9 cellular contexts compared by ENCODE assay signal in the genomic region with DNA sequence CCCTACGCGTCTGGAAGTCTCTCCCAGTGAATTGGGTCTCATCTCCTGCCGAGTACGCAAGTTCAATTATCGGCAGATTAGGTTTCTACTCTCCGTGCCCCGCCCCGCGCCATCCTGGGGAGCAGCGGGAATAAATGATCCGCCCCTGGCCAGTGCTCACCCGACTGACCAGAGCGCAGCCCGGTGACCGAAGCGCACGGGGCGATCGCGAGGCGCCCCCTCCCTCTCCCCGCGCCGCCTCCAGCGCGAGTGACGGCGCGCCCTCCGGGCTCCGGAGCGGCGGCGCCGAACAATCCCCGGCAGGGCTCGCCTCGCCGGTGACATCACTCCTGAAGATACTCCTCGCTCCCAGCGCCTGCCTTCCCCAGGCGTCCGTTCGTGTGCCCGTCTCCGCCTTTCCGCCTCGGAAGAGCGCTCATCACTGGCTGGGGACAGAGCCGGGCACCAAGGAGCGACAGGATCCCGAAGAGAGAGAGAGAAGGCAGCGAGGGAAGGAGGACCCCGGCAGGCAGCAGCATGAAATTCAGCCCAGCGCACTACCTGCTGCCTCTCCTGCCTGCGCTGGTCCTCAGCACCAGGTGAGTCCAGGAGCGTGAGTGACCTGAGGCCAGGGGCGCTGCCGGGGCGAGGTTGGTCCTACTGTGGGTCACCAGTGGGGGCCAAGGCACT. TPM values are rescaled to one million over a fixed set of nuclear protein-coding genes. Genes with fewer than 3 reads are reported as not detected.
DNase-seq lines count a peak whose midpoint lies in the region; ATAC-seq and TF ChIP-seq lines count a peak whose summit lies in the region.
"Had no signal": no experiment of that assay in that cellular context is flagged by ENCODE, and none has a peak within 500 bp of the region (broad histone marks: within the 10 kb centered on the region; RNA-seq: fewer than 3 reads in every experiment).

A gene (plus strand): TSS at position 326 of the 669 bp plus-strand sequence.

- H3K4me3 ChIP-seq in SJSA1 (0 out of 2 replicates have a peak within 1 kb of the TSS, but pooled peaks have one; percentile 4), parathyroid adenoma (ENCODE audit: low read depth, low read length) (peak within 1 kb of the TSS; percentile 46)

- no peaks in the 10 kb centered on the region for H3K36me3 Mint-ChIP-seq in glutamatergic neuron (ENCODE audit: unreplicated experiment)

- H3K27me3 Mint-ChIP-seq in glutamatergic neuron (ENCODE audit: unreplicated experiment) = peaks cover 6% of the 10 kb centered on the region

- no peak for TF ChIP-seq CTCF in glutamatergic neuron (IDR thresholded peaks at IDR 0.05; ENCODE audit: partially characterized antibody, unreplicated experiment)
- TF ChIP-seq CTCF in parathyroid adenoma (IDR thresholded peaks at IDR 0.05) = no peak

- DNase-seq in H4 (ENCODE audit: low spot score) = peak; percentile 49
- DNase-seq in SJSA1 (ENCODE audit: low read depth in 1 of 2, low spot score in 2 of 2) = peak; percentile 1 to 30
- DNase-seq in glutamatergic neuron = peak; percentile 77
- DNase-seq in stimulated activated naive CD4-positive, alpha-beta T cell (lab: John Stamatoyannopoulos, UW) = no peak

- H3K27me3 ChIP-seq in SJSA1 (replicated peaks) = peaks cover 13% of the 10 kb centered on the region
- H3K27me3 ChIP-seq in parathyroid adenoma (ENCODE audit: control insufficient read depth, insufficient read depth, low read length) = no peaks in the 10 kb centered on the region

- H3K4me2 ChIP-seq in parathyroid adenoma (ENCODE audit: low read length) = peak within 1 kb of the TSS; percentile 58

- no peaks in the 10 kb centered on the region for H3K9me3 ChIP-seq in SJSA1 (replicated peaks)
- no peaks in the 10 kb centered on the region for H3K9me3 ChIP-seq in parathyroid adenoma (ENCODE audit: control insufficient read depth, low read length)

- H3K4me1 ChIP-seq in SJSA1 (replicated peaks) (no peaks in the 10 kb centered on the region), parathyroid adenoma (no peaks in the 10 kb centered on the region)

- H3K9me3 Mint-ChIP-seq in glutamatergic neuron (ENCODE audit: unreplicated experiment) = peaks cover 3% of the 10 kb centered on the region

- no peak within 1 kb of the TSS for H2AFZ ChIP-seq in parathyroid adenoma

- H3K36me3 ChIP-seq in SJSA1 = no peaks in the 10 kb centered on the region
- H3K36me3 ChIP-seq in parathyroid adenoma (ENCODE audit: control insufficient read depth, insufficient read depth, low read length) = no peaks in the 10 kb centered on the region

- ATAC-seq in HG02763 (IDR thresholded peaks at IDR 0.05; ENCODE audit: unreplicated experiment) (no peak), GM21515 (IDR thresholded peaks at IDR 0.05; ENCODE audit: unreplicated experiment) (no peak), HG03432 (IDR thresholded peaks at IDR 0.05; ENCODE audit: unreplicated experiment) (no peak)

- no peaks in the 10 kb centered on the region for H3K79me2 ChIP-seq in parathyroid adenoma

- H3K27ac Mint-ChIP-seq in glutamatergic neuron (ENCODE audit: unreplicated experiment) = peak within 1 kb of the TSS; percentile 60

- H3K4me3 Mint-ChIP-seq in glutamatergic neuron (ENCODE audit: unreplicated experiment) = peak within 1 kb of the TSS; percentile 96

- H3K9ac ChIP-seq in parathyroid adenoma = no peak within 1 kb of the TSS

- H3K27ac ChIP-seq in SJSA1 (no peak within 1 kb of the TSS), parathyroid adenoma (no peak within 1 kb of the TSS)
- H3K27ac ChIP-seq: epithelial cell of prostate had no signal

- H3K4me1 Mint-ChIP-seq in glutamatergic neuron (ENCODE audit: low read depth, unreplicated experiment) = peaks cover 2% of the 10 kb centered on the region

RNA-seq across cellular contexts. Expression of the gene that starts here (rescaled TPM):
- 0.25 and 0.77 TPM in 2 replicates for total RNA-seq in H4 (2014; rRNA removed; shearing (Covaris generic))
- not detected in 2 replicates for total RNA-seq in SJSA1 (2014; rRNA removed; shearing (Covaris generic))
- 0.96 TPM for total RNA-seq in glutamatergic neuron (ENCODE audit: unreplicated experiment)

Comparison
In these comparisons a context has a peak if more than half of its experiments do, and no peak if none do; other contexts are left out.
1. Peak in DNase-seq in H4; RNA of the gene not detected or under 1 TPM.
2. Peak in DNase-seq and H3K4me3 ChIP-seq in SJSA1; RNA of the gene not detected or under 1 TPM.
3. Peak in DNase-seq in glutamatergic neuron; RNA of the gene not detected or under 1 TPM.